ENCODE assay signal across 15 cellular contexts in the genomic region with DNA sequence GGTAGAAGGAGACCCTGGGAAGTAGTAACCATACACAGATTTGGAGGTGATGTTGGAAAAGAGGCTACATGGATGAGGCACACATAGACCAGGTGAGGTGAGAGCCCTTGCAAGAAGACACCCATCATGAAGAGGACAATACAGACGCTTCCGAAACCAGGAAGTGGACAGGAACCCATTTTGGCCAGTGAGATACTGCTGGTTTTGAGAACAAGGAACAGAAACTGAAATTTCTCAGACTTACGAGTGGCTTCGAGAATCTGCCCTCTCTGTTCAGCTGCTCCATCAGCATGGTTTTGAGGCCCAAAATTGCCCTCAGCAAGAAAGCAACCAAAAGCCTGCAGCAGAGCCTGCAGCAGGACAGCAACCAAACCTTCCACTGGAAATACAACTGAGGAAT.
DNase-seq lines count a peak whose midpoint lies in the region; ATAC-seq and TF ChIP-seq lines count a peak whose summit lies in the region.
"Had no signal": no experiment of that assay in that cellular context is flagged by ENCODE, and none has a peak within 500 bp of the region (broad histone marks: within the 10 kb centered on the region; RNA-seq: fewer than 3 reads in every experiment).

No MANE protein-coding gene starts in this region.

- H3K27ac Mint-ChIP-seq in stimulated activated memory B cell treated with anti-CD40 and anti-IgM and Interleukin-4, amounts not matched to agents 10 μg/mL and 1 μg/mL and 100 μg/mL, for 72 hours: no peak overlapping the region
- H3K27ac Mint-ChIP-seq in endodermal cell: no peak overlapping the region
- H3K27ac Mint-ChIP-seq: activated naive CD4-positive, alpha-beta T cell treated with anti-CD3 and anti-CD28 coated beads, Interleukin-2, amount 50 U/mL, for 24 hours; CD4-positive, alpha-beta memory T cell had no signal

- no peak for TF ChIP-seq CTCF in endodermal cell (conservative IDR thresholded peaks at IDR 0.05)

- H3K4me3 ChIP-seq in endodermal cell (ENCODE audit: low read length): no peak overlapping the region
- H3K4me3 ChIP-seq: lung, spleen, thyroid gland had no signal

- DNase-seq in NAMALWA (ENCODE audit: low spot score): peak; percentile 68
- no peak for DNase-seq in endodermal cell
- no peak for DNase-seq in NCI-H2171 treated with DMSO at 0.1 percent for 48 hours (lab: John Stamatoyannopoulos, UW)
- DNase-seq: CD4-positive, alpha-beta memory T cell; central memory CD4-positive, alpha-beta T cell; spleen; T-helper 9 cell; thyroid gland had no signal

- peak; percentile 99 for ATAC-seq in GM19372 (IDR thresholded peaks at IDR 0.05; ENCODE audit: low read depth, unreplicated experiment)
- ATAC-seq in HG02852 (IDR thresholded peaks at IDR 0.05; ENCODE audit: unreplicated experiment): peak; percentile 84
- ATAC-seq in stimulated activated memory B cell treated with anti-CD40 and anti-IgM and Interleukin-4, amounts not matched to agents 10 μg/mL and 1 μg/mL and 100 μg/mL, for 72 hours: peak; percentile 51
- no peak for ATAC-seq in HG03457 (IDR thresholded peaks at IDR 0.05; ENCODE audit: unreplicated experiment)

- no peak overlapping the region for H3K4me3 Mint-ChIP-seq in stimulated activated memory B cell treated with anti-CD40 and anti-IgM and Interleukin-4, amounts not matched to agents 10 μg/mL and 1 μg/mL and 100 μg/mL, for 72 hours
- no peak overlapping the region for H3K4me3 Mint-ChIP-seq in endodermal cell
- H3K4me3 Mint-ChIP-seq: activated naive CD4-positive, alpha-beta T cell treated with anti-CD3 and anti-CD28 coated beads, Interleukin-2, amount 50 U/mL, for 24 hours; CD4-positive, alpha-beta memory T cell had no signal

- H3K4me1 Mint-ChIP-seq in stimulated activated memory B cell treated with anti-CD40 and anti-IgM and Interleukin-4, amounts not matched to agents 10 μg/mL and 1 μg/mL and 100 μg/mL, for 72 hours: no peaks in the 10 kb centered on the region
- peaks cover 7% of the 10 kb centered on the region for H3K4me1 Mint-ChIP-seq in endodermal cell
- H3K4me1 Mint-ChIP-seq: activated naive CD4-positive, alpha-beta T cell treated with anti-CD3 and anti-CD28 coated beads, Interleukin-2, amount 50 U/mL, for 24 hours; CD4-positive, alpha-beta memory T cell had no signal

- no peaks in the 10 kb centered on the region for H3K27me3 ChIP-seq in endodermal cell (ENCODE audit: control insufficient read depth, insufficient read depth, low read length, poor library complexity, severe bottlenecking)
- H3K27me3 ChIP-seq: neutrophil, spleen, thyroid gland had no signal

- no peak overlapping the region for H3K9ac ChIP-seq in endodermal cell (ENCODE audit: extremely low read depth, low read length, poor library complexity, severe bottlenecking)

- H3K9me3 Mint-ChIP-seq in stimulated activated memory B cell treated with anti-CD40 and anti-IgM and Interleukin-4, amounts not matched to agents 10 μg/mL and 1 μg/mL and 100 μg/mL, for 72 hours: peaks cover 2% of the 10 kb centered on the region
- H3K9me3 Mint-ChIP-seq in endodermal cell: no peaks in the 10 kb centered on the region

- H3K36me3 ChIP-seq in endodermal cell (ENCODE audit: control insufficient read depth, insufficient read depth, low read length): no peaks in the 10 kb centered on the region
- H3K36me3 ChIP-seq: neutrophil, spleen, thyroid gland had no signal

- H3K4me1 ChIP-seq in endodermal cell (ENCODE audit: control insufficient read depth, insufficient read depth, low read length): no peaks in the 10 kb centered on the region
- H3K4me1 ChIP-seq: spleen, thyroid gland had no signal

- WGBS in endodermal cell (ENCODE audit: insufficient coverage in 1 of 2, insufficient read length in 1 of 2), 2 experiments: 93 to 95% methylated on average over 4 of the region's 4 CpGs

- H3K27ac ChIP-seq in endodermal cell (ENCODE audit: low read depth, low read length): no peak overlapping the region
- H3K27ac ChIP-seq: neutrophil, thyroid gland had no signal

- H3K9me3 ChIP-seq in endodermal cell (ENCODE audit: control insufficient read depth, low read length): no peaks in the 10 kb centered on the region
- H3K9me3 ChIP-seq: neutrophil, thyroid gland had no signal

- no peaks in the 10 kb centered on the region for H3K36me3 Mint-ChIP-seq in stimulated activated memory B cell treated with anti-CD40 and anti-IgM and Interleukin-4, amounts not matched to agents 10 μg/mL and 1 μg/mL and 100 μg/mL, for 72 hours
- H3K36me3 Mint-ChIP-seq in endodermal cell (ENCODE audit: low read depth): no peaks in the 10 kb centered on the region
- H3K36me3 Mint-ChIP-seq: activated naive CD4-positive, alpha-beta T cell treated with anti-CD3 and anti-CD28 coated beads, Interleukin-2, amount 50 U/mL, for 24 hours; CD4-positive, alpha-beta memory T cell had no signal

- H3K27me3 Mint-ChIP-seq in stimulated activated memory B cell treated with anti-CD40 and anti-IgM and Interleukin-4, amounts not matched to agents 10 μg/mL and 1 μg/mL and 100 μg/mL, for 72 hours: no peaks in the 10 kb centered on the region
- no peaks in the 10 kb centered on the region for H3K27me3 Mint-ChIP-seq in endodermal cell (ENCODE audit: insufficient read depth)
- H3K27me3 Mint-ChIP-seq: activated naive CD4-positive, alpha-beta T cell treated with anti-CD3 and anti-CD28 coated beads, Interleukin-2, amount 50 U/mL, for 24 hours; CD4-positive, alpha-beta memory T cell had no signal
